In the genomic region with DNA sequence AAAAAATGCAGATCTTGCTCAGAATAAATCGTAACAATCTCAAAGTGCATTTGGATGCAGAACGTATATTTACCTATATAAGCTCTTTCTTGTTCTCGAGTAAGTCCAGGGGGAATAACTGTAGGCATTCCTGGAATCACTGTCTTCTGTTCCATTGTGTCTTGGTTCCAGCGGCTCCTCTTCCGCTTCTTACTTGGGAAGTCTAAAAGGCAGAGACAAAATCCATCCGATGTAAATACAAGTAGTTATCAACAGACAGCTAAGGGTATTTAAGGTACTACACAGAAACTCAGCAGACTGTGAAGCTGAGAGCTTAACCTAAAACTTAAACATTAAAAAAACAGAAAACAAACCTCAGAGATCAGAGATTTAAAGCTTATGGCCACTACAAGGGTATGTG, we compare ENCODE assay signal across 8 cellular contexts. TPM values are rescaled to one million over a fixed set of nuclear protein-coding genes. Genes with fewer than 3 reads are reported as not detected.
DNase-seq lines count a peak whose midpoint lies in the region; TF ChIP-seq lines count a peak whose summit lies in the region.
"Had no signal": no experiment of that assay in that cellular context is flagged by ENCODE, and none has a peak within 500 bp of the region (broad histone marks: within the 10 kb centered on the region; RNA-seq: fewer than 3 reads in every experiment).

No MANE protein-coding gene starts in this region.

- H3K27me3 ChIP-seq in HAP-1 (ENCODE audit: low read depth) (no peaks in the 10 kb centered on the region), skeletal muscle tissue (ENCODE audit: control insufficient read depth in 3 of 3, insufficient read depth in 3 of 3, low read length in 3 of 3) (no peaks in the 10 kb centered on the region)

- H3K4me3 ChIP-seq in HAP-1: peak overlapping the region; percentile 72; the same call in 1 of the 2 replicates
- H3K4me3 ChIP-seq in WI38 (ENCODE audit: low read depth, low read length): peak overlapping the region; percentile 64
- peak overlapping the region; percentile 74 to 83 for H3K4me3 ChIP-seq in foreskin fibroblast (ENCODE audit: low read depth in 1 of 2, low read length in 2 of 2)
- peak overlapping the region; percentile 85 to 97 (median 89) for H3K4me3 ChIP-seq in skeletal muscle tissue (ENCODE audit: low read length in 3 of 3)

- H3K36me3 ChIP-seq in HAP-1 (replicated peaks) (peaks cover 62% of the 10 kb centered on the region), skeletal muscle tissue (ENCODE audit: control insufficient read depth in 3 of 3, insufficient read depth in 3 of 3, low read length in 3 of 3) (peaks cover 27 to 56% (median 52%) of the 10 kb centered on the region in 3 donors)

- H3K9ac ChIP-seq in skeletal muscle tissue (ENCODE audit: low read depth in 1 of 3, low read length in 3 of 3): peak overlapping the region in 2 of 3 donors; percentile 77 to 88

- DNase-seq in HAP-1 (ENCODE audit: low spot score in 2 of 2): no peak
- DNase-seq in foreskin fibroblast: no peak
- no peak for DNase-seq in T1000 (lab: John Stamatoyannopoulos, UW)
- DNase-seq in NCI-H82 (lab: John Stamatoyannopoulos, UW): no peak
- DNase-seq in A172 (ENCODE audit: low spot score): no peak
- DNase-seq: NCI-H1417 treated with DMSO at 0.1 percent for 48 hours had no signal

- H3K9me3 ChIP-seq in HAP-1 (no peaks in the 10 kb centered on the region), skeletal muscle tissue (ENCODE audit: control insufficient read depth in 3 of 3, low read length in 3 of 3) (no peaks in the 10 kb centered on the region)

- H3K4me1 ChIP-seq in HAP-1 (peaks cover 3% of the 10 kb centered on the region), skeletal muscle tissue (ENCODE audit: control insufficient read depth in 3 of 3, insufficient read depth in 3 of 3, low read length in 3 of 3) (peaks cover 54 to 63% (median 55%) of the 10 kb centered on the region in 3 donors)

- peak overlapping the region; percentile 10 for H3K27ac ChIP-seq in skeletal muscle tissue (ENCODE audit: low read depth, low read length)

- no peak for TF ChIP-seq CTCF in WI38 (IDR thresholded peaks at IDR 0.05; ENCODE audit: low read depth, low read length)
- TF ChIP-seq CTCF in foreskin fibroblast (IDR thresholded peaks at IDR 0.05; ENCODE audit: low read depth, low read length): no peak

- in situ Hi-C loops in HAP-1 (cut with MboI; ENCODE audit: low sequenced_read_pairs): no loop called here

RNA-seq across cellular contexts. Expression of gene SF1, which starts 1.9 kb away (rescaled TPM):
- 102 TPM for total RNA-seq in skeletal muscle tissue
- 61.8 and 149 TPM in 2 replicates for total RNA-seq in A172 (2014; rRNA removed; shearing (Covaris generic))

RNA-seq across cellular contexts. Expression of gene PYGM, which starts 16.7 kb away (rescaled TPM):
- total RNA-seq in skeletal muscle tissue: 291 TPM
- total RNA-seq in A172 (2014; rRNA removed; shearing (Covaris generic)): 0.12 TPM in 1 of 2 replicates, not detected in the other

RNA-seq across cellular contexts. Expression of gene MAP4K2, which starts 26.6 kb away (rescaled TPM):
- 2.6 TPM for total RNA-seq in skeletal muscle tissue
- total RNA-seq in A172 (2014; rRNA removed; shearing (Covaris generic)): 30.8 and 40.5 TPM in 2 replicates

RNA-seq across cellular contexts. Expression of gene RASGRP2, which starts 32.5 kb away (rescaled TPM):
- 12.0 TPM for total RNA-seq in skeletal muscle tissue
- 0.07 and 2.1 TPM in 2 replicates for total RNA-seq in A172 (2014; rRNA removed; shearing (Covaris generic))

RNA-seq across cellular contexts. Expression of gene MEN1, which starts 33.9 kb away (rescaled TPM):
- total RNA-seq in skeletal muscle tissue: 7.3 TPM
- total RNA-seq in A172 (2014; rRNA removed; shearing (Covaris generic)): 14.3 and 15.0 TPM in 2 replicates

Comparison
In these comparisons a context has a peak if more than half of its experiments do, and no peak if none do; other contexts are left out.
1. RNA of gene PYGM, which starts 16.7 kb away (total RNA-seq): 291 TPM in skeletal muscle tissue (single experiment); 0.12 TPM in A172; every median in the first group is over 100 times any median in the second.
2. Peak in every context shown above with its lines, with median percentiles within 50 percentile points of each other: H3K4me3 ChIP-seq.